29 cellular contexts compared by ENCODE assay signal in genomic region chr11:43861141-43861540, GRCh38.
"Had no signal": no experiment of that assay in that cellular context is flagged by ENCODE, and none has a peak within 500 bp of the region (broad histone marks: within the 10 kb centered on the region; RNA-seq: fewer than 3 reads in every experiment).

No MANE protein-coding gene starts in this region.

- FAIRE-seq: colon, endometrium, endothelial cell of umbilical vein, frontal cortex had no signal

- H3K4me3 Mint-ChIP-seq: dendritic cell treated with granulocyte-macrophage colony-stimulating factor and Interleukin-4, amounts not matched to agents 40 ng/mL and 50 ng/mL, for 4 days; effector memory CD8-positive, alpha-beta T cell; endodermal cell had no signal

- ATAC-seq: effector memory CD8-positive, alpha-beta T cell; esophagus mucosa; foreskin keratinocyte; gastrocnemius medialis; gastroesophageal sphincter; heart left ventricle; heart right ventricle had no signal

- H3K4me1 ChIP-seq: colonic mucosa, esophagus muscularis mucosa, esophagus squamous epithelium, foreskin keratinocyte, gastrocnemius medialis, gastroesophageal sphincter, heart left ventricle, heart right ventricle had no signal

- H3K4me1 Mint-ChIP-seq: endodermal cell had no signal

- H3K36me3 ChIP-seq: colonic mucosa had no signal

- DNase-seq: colonic mucosa; cortex of kidney; dermis blood vessel endothelial cell; dorsolateral prefrontal cortex; effector CD4-positive, alpha-beta T cell; effector CD8-positive, alpha-beta T cell; effector memory CD4-positive, alpha-beta T cell; effector memory CD8-positive, alpha-beta T cell; endodermal cell; erythroblast; esophagus squamous epithelium; foreskin fibroblast; foreskin keratinocyte; foreskin melanocyte; gastrocnemius medialis; glutamatergic neuron; head of caudate nucleus; heart left ventricle; heart right ventricle had no signal

- H3K27me3 ChIP-seq: colonic mucosa, dorsolateral prefrontal cortex, esophagus muscularis mucosa, esophagus squamous epithelium, foreskin keratinocyte, gastrocnemius medialis, gastroesophageal sphincter, heart left ventricle, heart right ventricle had no signal

- H3K4me3 ChIP-seq: colonic mucosa, coronary artery, dorsolateral prefrontal cortex, esophagus muscularis mucosa, esophagus squamous epithelium, gastrocnemius medialis, gastroesophageal sphincter, heart left ventricle, heart right ventricle had no signal

- H3K9me3 ChIP-seq: colonic mucosa, gastrocnemius medialis had no signal

- H3K27ac ChIP-seq: colonic mucosa, coronary artery, dorsolateral prefrontal cortex, epithelial cell of prostate, esophagus muscularis mucosa, esophagus squamous epithelium, foreskin keratinocyte, gastrocnemius medialis, gastroesophageal sphincter, heart left ventricle, heart right ventricle had no signal

- H3K27ac Mint-ChIP-seq: dendritic cell treated with granulocyte-macrophage colony-stimulating factor and Interleukin-4, amounts not matched to agents 40 ng/mL and 50 ng/mL, for 4 days; effector memory CD8-positive, alpha-beta T cell; endodermal cell had no signal
